27 cellular contexts compared by ENCODE assay signal in the genomic region with DNA sequence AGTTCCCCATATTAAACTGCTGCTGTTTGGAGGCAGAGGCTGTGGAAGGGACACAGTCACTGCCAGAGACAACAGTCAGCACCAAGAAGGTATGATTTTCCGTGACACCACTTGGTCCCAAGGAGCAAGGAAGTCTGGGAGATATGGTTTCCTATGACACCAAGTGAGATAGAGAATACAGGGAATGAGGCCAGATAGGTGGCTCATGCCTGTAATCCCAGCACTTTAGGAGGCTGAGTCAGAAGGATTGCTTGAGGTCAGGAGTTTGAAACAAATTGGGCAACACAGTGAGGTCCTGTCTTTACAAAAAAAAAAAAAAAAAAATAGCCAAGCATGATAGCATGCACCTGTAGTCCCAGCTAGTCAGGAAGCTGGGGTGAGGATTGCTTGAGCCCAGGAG.
"Had no signal": no experiment of that assay in that cellular context is flagged by ENCODE, and none has a peak within 500 bp of the region (broad histone marks: within the 10 kb centered on the region; RNA-seq: fewer than 3 reads in every experiment).

No MANE protein-coding gene starts in this region.

- H3K36me3 ChIP-seq: adrenal gland, esophagus squamous epithelium, left ventricle myocardium inferior, thyroid gland had no signal

- H3K4me1 ChIP-seq: adrenal gland, esophagus squamous epithelium, left ventricle myocardium inferior had no signal

- H3K36me3 Mint-ChIP-seq: activated naive CD8-positive, alpha-beta T cell; immature natural killer cell; natural killer cell treated with Interleukin-12 subunit alpha and Interleukin-12 subunit beta and Interleukin-15 and Interleukin-18, amount 100 ng/mL, for 72 hours had no signal

- H3K9me3 Mint-ChIP-seq: activated B cell treated with CpG ODN at 0.5 μM for 24 hours; immature natural killer cell; natural killer cell treated with Interleukin-12 subunit alpha and Interleukin-12 subunit beta and Interleukin-15 and Interleukin-18, amount 100 ng/mL, for 72 hours; stimulated activated naive CD8-positive, alpha-beta T cell treated with anti-CD3 and anti-CD28 coated beads, Interleukin-15, Interleukin-2, amounts not matched to agents 100 ng/mL and 50 ng/mL, for 24 hours had no signal

- H3K4me3 ChIP-seq: adrenal gland, coronary artery, esophagus squamous epithelium, hepatocyte, left ventricle myocardium inferior, thyroid gland had no signal

- H3K27ac ChIP-seq: adrenal gland, coronary artery, esophagus squamous epithelium, hepatocyte, left ventricle myocardium inferior, thyroid gland had no signal

- H3K27me3 ChIP-seq: adrenal gland, esophagus squamous epithelium, hepatocyte, thyroid gland had no signal

- H3K4me1 Mint-ChIP-seq: activated B cell treated with CpG ODN at 0.5 μM for 24 hours, immature natural killer cell had no signal

- DNase-seq: activated B cell treated with CpG ODN at 0.5 μM for 24 hours; activated CD4-positive, alpha-beta T cell treated with anti-CD3 and anti-CD28 coated beads for 4 hours; activated CD4-positive, alpha-beta T cell treated with anti-CD3 and anti-CD28 coated beads, Interleukin-2, amount 50 U/mL, for 48 hours; activated CD8-positive, alpha-beta memory T cell treated with anti-CD3 and anti-CD28 coated beads, Interleukin-2, amount 50 U/mL, for 48 hours; activated naive CD4-positive, alpha-beta T cell; activated T-cell treated with anti-CD3 and anti-CD28 coated beads, Interleukin-2, amount 50 U/mL, for 4 hours; adrenal gland; cerebellar nuclear complex; esophagus squamous epithelium; foreskin melanocyte; glutamatergic neuron; immature natural killer cell; kidney glomerular epithelial cell; left ventricle myocardium inferior; right cardiac atrium; stimulated activated CD4-positive, alpha-beta T cell treated with anti-CD3 and anti-CD28 coated beads, Interleukin-12 subunit alpha, Interleukin-12 subunit beta, amount 100 ng/mL, for 4 hours; stimulated activated CD4-positive, alpha-beta T cell treated with anti-CD3 and anti-CD28 coated beads, Interleukin-4, amount 100 ng/mL, for 4 hours; substantia nigra; T-helper 1 cell; T-helper 9 cell; thyroid gland had no signal

- H3K4me2 ChIP-seq: hepatocyte had no signal

- H3K27ac Mint-ChIP-seq: activated B cell treated with CpG ODN at 0.5 μM for 24 hours; activated naive CD8-positive, alpha-beta T cell; activated T-helper 2 cell treated with anti-CD3 and anti-CD28 coated beads, Interferon-gamma antibody, Interleukin-2, Interleukin-4, amounts not matched to agents 10 μg/mL and 5 μg/mL and 100 μg/mL, durations not matched to agents 14 hours and 24 hours and 36 hours; immature natural killer cell; natural killer cell treated with Interleukin-12 subunit alpha and Interleukin-12 subunit beta and Interleukin-15 and Interleukin-18, amount 100 ng/mL, for 72 hours; stimulated activated naive CD8-positive, alpha-beta T cell treated with anti-CD3 and anti-CD28 coated beads, Interleukin-15, Interleukin-2, amounts not matched to agents 100 ng/mL and 50 ng/mL, for 24 hours had no signal

- H3K4me3 Mint-ChIP-seq: activated B cell treated with CpG ODN at 0.5 μM for 24 hours; activated naive CD8-positive, alpha-beta T cell; activated T-cell treated with anti-CD3 and anti-CD28 coated beads, Interleukin-2, amount 50 U/mL, for 4 hours; immature natural killer cell; natural killer cell treated with Interleukin-12 subunit alpha and Interleukin-12 subunit beta and Interleukin-15 and Interleukin-18, amount 100 ng/mL, for 72 hours; stimulated activated naive CD8-positive, alpha-beta T cell treated with anti-CD3 and anti-CD28 coated beads, Interleukin-15, Interleukin-2, amounts not matched to agents 100 ng/mL and 50 ng/mL, for 24 hours had no signal

- H3K79me2 ChIP-seq: hepatocyte had no signal
